In genomic region chr6:3334579-3334978, GRCh38 we compare ENCODE assay signal across 10 cellular contexts.
A peak's percentile ranks its signal among the peaks of the same experiment; 100 is the strongest.
DNase-seq lines count a peak whose midpoint lies in the region; ATAC-seq and TF ChIP-seq lines count a peak whose summit lies in the region.
"Had no signal": no experiment of that assay in that cellular context is flagged by ENCODE, and none has a peak within 500 bp of the region (broad histone marks: within the 10 kb centered on the region; RNA-seq: fewer than 3 reads in every experiment).

No MANE protein-coding gene starts in this region.

- peaks cover 2% of the 10 kb centered on the region for H3K27me3 Mint-ChIP-seq in activated CD8-positive, alpha-beta T cell treated with anti-CD3 and anti-CD28 coated beads for 36 hours
- H3K27me3 Mint-ChIP-seq in activated CD8-positive, alpha-beta T cell treated with anti-CD3 and anti-CD28 coated beads, Interleukin-2, amount 10 ng/mL, durations not matched to agents 7 days and 5 days (ENCODE audit: low read depth), result peaks cover 7% of the 10 kb centered on the region

- TF ChIP-seq POLR2A in testis (IDR thresholded peaks at IDR 0.05), result no peak

- intact Hi-C loops in activated CD8-positive, alpha-beta T cell treated with anti-CD3 and anti-CD28 coated beads for 36 hours (cut with micrococcal nuclease), result no loop called here
- intact Hi-C loops in left lung (cut with DNase I) (no loop called here), testis (cut with DNase I; ENCODE audit: low total_unique reads) (no loop called here)

- no peaks in the 10 kb centered on the region for H3K9me3 Mint-ChIP-seq in activated CD8-positive, alpha-beta T cell treated with anti-CD3 and anti-CD28 coated beads for 36 hours
- H3K9me3 Mint-ChIP-seq in activated CD8-positive, alpha-beta T cell treated with anti-CD3 and anti-CD28 coated beads, Interleukin-2, amount 10 ng/mL, durations not matched to agents 7 days and 5 days (ENCODE audit: insufficient read depth), result no peaks in the 10 kb centered on the region
- H3K9me3 Mint-ChIP-seq: neural crest cell had no signal

- peak; percentile 11 for DNase-seq in activated CD8-positive, alpha-beta T cell treated with anti-CD3 and anti-CD28 coated beads for 36 hours
- DNase-seq in activated CD8-positive, alpha-beta T cell treated with anti-CD3 and anti-CD28 coated beads, Interleukin-2, amount 10 ng/mL, durations not matched to agents 7 days and 5 days, result no peak
- DNase-seq in left lung (no peak), testis (peak; percentile 38), NCI-H2081 treated with DMSO at 0.1 percent for 48 hours (lab: John Stamatoyannopoulos, UW) (no peak)
- no peak for DNase-seq in stimulated activated CD8-positive, alpha-beta memory T cell treated with anti-CD3 and anti-CD28 coated beads, Interleukin-4, amount 100 ng/mL, for 48 hours
- DNase-seq: foreskin fibroblast had no signal

- H3K4me1 ChIP-seq in left lung (peaks cover 11 to 33% of the 10 kb centered on the region in 2 donors), testis (no peaks in the 10 kb centered on the region)

- H3K27me3 ChIP-seq in left lung, result no peaks in the 10 kb centered on the region
- no peaks in the 10 kb centered on the region for H3K27me3 ChIP-seq in testis

- POLR2A ChIA-PET in activated CD8-positive, alpha-beta T cell treated with anti-CD3 and anti-CD28 coated beads for 36 hours (lab: Charles Lee), result no interaction called here
- POLR2A ChIA-PET in activated CD8-positive, alpha-beta T cell treated with anti-CD3 and anti-CD28 coated beads, Interleukin-2, amount 10 ng/mL, durations not matched to agents 7 days and 5 days (lab: Charles Lee), result no interaction called here

- peak overlapping the region; percentile 64 for H3K27ac ChIP-seq in VCaP
- H3K27ac ChIP-seq in left lung, result no peak overlapping the region
- H3K27ac ChIP-seq in testis, result no peak overlapping the region

- TF ChIP-seq CTCF in activated CD8-positive, alpha-beta T cell treated with anti-CD3 and anti-CD28 coated beads for 36 hours (IDR thresholded peaks at IDR 0.05), result no peak
- TF ChIP-seq CTCF in VCaP (conservative IDR thresholded peaks at IDR 0.05), result no peak
- no peak for TF ChIP-seq CTCF in left lung (IDR thresholded peaks at IDR 0.05)
- TF ChIP-seq CTCF in testis (IDR thresholded peaks at IDR 0.05), result no peak

- H3K36me3 Mint-ChIP-seq in activated CD8-positive, alpha-beta T cell treated with anti-CD3 and anti-CD28 coated beads for 36 hours (ENCODE audit: low read depth), result no peaks in the 10 kb centered on the region
- H3K36me3 Mint-ChIP-seq in activated CD8-positive, alpha-beta T cell treated with anti-CD3 and anti-CD28 coated beads, Interleukin-2, amount 10 ng/mL, durations not matched to agents 7 days and 5 days (ENCODE audit: low read depth), result no peaks in the 10 kb centered on the region

- no peak for ATAC-seq in activated CD8-positive, alpha-beta T cell treated with anti-CD3 and anti-CD28 coated beads for 36 hours
- ATAC-seq in activated CD8-positive, alpha-beta T cell treated with anti-CD3 and anti-CD28 coated beads, Interleukin-2, amount 10 ng/mL, durations not matched to agents 7 days and 5 days, result no peak
- ATAC-seq in left lung, result peak; percentile 27
- ATAC-seq in HG02759 (IDR thresholded peaks at IDR 0.05; ENCODE audit: unreplicated experiment), result no peak

- CTCF ChIA-PET in activated CD8-positive, alpha-beta T cell treated with anti-CD3 and anti-CD28 coated beads for 36 hours (lab: Charles Lee), result no interaction called here
- CTCF ChIA-PET in activated CD8-positive, alpha-beta T cell treated with anti-CD3 and anti-CD28 coated beads, Interleukin-2, amount 10 ng/mL, durations not matched to agents 7 days and 5 days (lab: Charles Lee), result no interaction called here

- WGBS in testis, 2 donors, result 31 to 52% methylated on average over 8 of the region's 8 CpGs

- no peak overlapping the region for H3K4me3 Mint-ChIP-seq in activated CD8-positive, alpha-beta T cell treated with anti-CD3 and anti-CD28 coated beads for 36 hours
- no peak overlapping the region for H3K4me3 Mint-ChIP-seq in activated CD8-positive, alpha-beta T cell treated with anti-CD3 and anti-CD28 coated beads, Interleukin-2, amount 10 ng/mL, durations not matched to agents 7 days and 5 days
- H3K4me3 Mint-ChIP-seq: neural crest cell had no signal

- H3K4me3 ChIP-seq in left lung, result no peak overlapping the region
- H3K4me3 ChIP-seq in testis, result no peak overlapping the region

- no peaks in the 10 kb centered on the region for H3K9me3 ChIP-seq in left lung
- H3K9me3 ChIP-seq in testis, result no peaks in the 10 kb centered on the region

- no peak overlapping the region for H3K27ac Mint-ChIP-seq in activated CD8-positive, alpha-beta T cell treated with anti-CD3 and anti-CD28 coated beads for 36 hours
- no peak overlapping the region for H3K27ac Mint-ChIP-seq in activated CD8-positive, alpha-beta T cell treated with anti-CD3 and anti-CD28 coated beads, Interleukin-2, amount 10 ng/mL, durations not matched to agents 7 days and 5 days

- H3K36me3 ChIP-seq in left lung, result no peaks in the 10 kb centered on the region
- no peaks in the 10 kb centered on the region for H3K36me3 ChIP-seq in testis (ENCODE audit: low read depth, missing control alignments)

- peaks cover 14% of the 10 kb centered on the region for H3K4me1 Mint-ChIP-seq in activated CD8-positive, alpha-beta T cell treated with anti-CD3 and anti-CD28 coated beads for 36 hours (ENCODE audit: low read depth)
- peaks cover 10% of the 10 kb centered on the region for H3K4me1 Mint-ChIP-seq in activated CD8-positive, alpha-beta T cell treated with anti-CD3 and anti-CD28 coated beads, Interleukin-2, amount 10 ng/mL, durations not matched to agents 7 days and 5 days (ENCODE audit: low read depth)

Comparison
In these comparisons a context has a peak if more than half of its experiments do, and no peak if none do; other contexts are left out.
1. DNase-seq: peak in activated CD8-positive, alpha-beta T cell treated with anti-CD3 and anti-CD28 coated beads for 36 hours (single experiment) and testis (single experiment); none in activated CD8-positive, alpha-beta T cell treated with anti-CD3 and anti-CD28 coated beads, Interleukin-2, amount 10 ng/mL, durations not matched to agents 7 days and 5 days (single experiment), left lung (0 of 2), stimulated activated CD8-positive, alpha-beta memory T cell treated with anti-CD3 and anti-CD28 coated beads, Interleukin-4, amount 100 ng/mL, for 48 hours (single experiment) and NCI-H2081 treated with DMSO at 0.1 percent for 48 hours (single experiment).